Comparison of ENCODE assay signal across 24 cellular contexts in the genomic region with DNA sequence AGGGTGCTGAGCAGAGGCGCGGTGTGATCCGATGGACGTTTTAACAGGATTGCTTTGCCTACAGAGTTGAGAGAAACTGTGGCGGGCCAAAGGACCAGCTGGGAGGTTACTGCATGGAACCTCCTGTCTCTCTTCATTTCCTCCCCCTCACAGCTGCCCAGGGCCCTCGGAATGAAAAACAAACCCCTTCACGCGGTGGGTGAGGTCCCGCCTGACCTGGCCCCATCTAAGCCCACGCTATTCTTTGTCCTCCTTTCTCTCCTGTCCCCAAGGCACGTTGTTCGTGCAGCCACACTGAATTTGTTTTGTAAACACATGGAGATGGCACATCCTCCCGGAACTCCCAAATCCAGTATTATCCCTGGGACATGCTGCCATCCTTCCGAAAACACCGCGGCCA.
DNase-seq lines count a peak whose midpoint lies in the region; ATAC-seq, FAIRE-seq and TF ChIP-seq lines count a peak whose summit lies in the region.
"Had no signal": no experiment of that assay in that cellular context is flagged by ENCODE, and none has a peak within 500 bp of the region (broad histone marks: within the 10 kb centered on the region; RNA-seq: fewer than 3 reads in every experiment).

No MANE protein-coding gene starts in this region.

- H3K14ac ChIP-seq in H1 (ENCODE audit: insufficient read length) = no peak overlapping the region

- intact Hi-C loops in HepG2 (cut with micrococcal nuclease; ENCODE audit: unreplicated experiment) (no loop called here), right lobe of liver (cut with DNase I) (no loop called here)

- CTCF ChIA-PET in HepG2 (lab: Yijun Ruan, JAX; ENCODE audit: low intra/inter-chr PET ratio, low total read pairs) (no interaction called here), H1 (lab: Charles Lee; ENCODE audit: partially characterized antibody) (no interaction called here)

- H2BK5ac ChIP-seq in H1 (ENCODE audit: low read depth, low read length) = 0 out of 2 replicates have a peak overlapping the region, but pooled peaks have one; percentile 49

- FAIRE-seq in HepG2 (lab: Jason Lieb, UNC) (no peak), H1 (lab: Jason Lieb, UNC) (no peak)
- FAIRE-seq: A204.1, GM12891, H54 had no signal

- H3K79me1 ChIP-seq in H1 (ENCODE audit: low read depth, low read length) = no peaks in the 10 kb centered on the region; the same call in 1 of the 2 replicates

- peak overlapping the region; percentile 39 for H4K91ac ChIP-seq in H1 (replicated peaks; ENCODE audit: insufficient read length, low read length)

- no peaks in the 10 kb centered on the region for H3K9me3 ChIP-seq in HepG2 (ENCODE audit: low read length)
- no peaks in the 10 kb centered on the region for H3K9me3 ChIP-seq in right lobe of liver
- no peaks in the 10 kb centered on the region for H3K9me3 ChIP-seq in H1 (ENCODE audit: insufficient read depth in 2 of 2, low read depth in 1 of 2, low read length in 1 of 2)
- H3K9me3 ChIP-seq: BLaER1, SK-N-SH had no signal

- in situ Hi-C loops in HepG2 (cut with HindIII; ENCODE audit: extremely low pct_ligation_motif_present, low pct_unique_long_range_greater_than_20kb) = no loop called here

- no peak overlapping the region; the same call in 1 of the 2 replicates for H2AK5ac ChIP-seq in H1 (ENCODE audit: low read depth, low read length)

- peak; percentile 29 for ATAC-seq in HepG2
- no peak for ATAC-seq in right lobe of liver

- no peak overlapping the region for H3K4me3 Mint-ChIP-seq in nephron progenitor cell
- H3K4me3 Mint-ChIP-seq: CD4-positive, CD25-positive, alpha-beta regulatory T cell had no signal

- H3K23me2 ChIP-seq in H1 (ENCODE audit: low read depth, low read length) = peaks cover 12% of the 10 kb centered on the region; the same call in 1 of the 2 replicates

- H3K4me1 Mint-ChIP-seq in nephron progenitor cell = peaks cover 28% of the 10 kb centered on the region
- H3K4me1 Mint-ChIP-seq: CD4-positive, CD25-positive, alpha-beta regulatory T cell had no signal

- H2BK12ac ChIP-seq in H1 (ENCODE audit: low read depth, low read length) = no peak overlapping the region

- H3K23ac ChIP-seq in H1 (ENCODE audit: insufficient read length) = no peak overlapping the region

- H3K9ac ChIP-seq in HepG2 (ENCODE audit: insufficient read depth, low read depth, low read length) (no peak overlapping the region), H1 (replicated peaks in 1 of 4; ENCODE audit: extremely low read depth in 1 of 4, low read depth in 3 of 4, low read length in 3 of 4) (no peak overlapping the region)
- H3K9ac ChIP-seq: BLaER1, SK-N-SH had no signal

- peak overlapping the region; percentile 51 for H3K27ac Mint-ChIP-seq in nephron progenitor cell
- H3K27ac Mint-ChIP-seq: CD4-positive, CD25-positive, alpha-beta regulatory T cell had no signal

- H4K8ac ChIP-seq in H1 (ENCODE audit: extremely low read depth, insufficient read depth, low read length) = no peak overlapping the region; the same call in 1 of the 2 replicates

- BruUV-seq in HepG2 (replicated peaks; lab: Mats Ljungman, UMichigan) = no TSS peak

- no peak for TF ChIP-seq CTCF in HepG2 (CRISPR knock-in tag; IDR thresholded peaks at IDR 0.05)
- no peak for TF ChIP-seq CTCF in right lobe of liver (IDR thresholded peaks at IDR 0.05)
- TF ChIP-seq CTCF in H1 (IDR thresholded peaks at IDR 0.05; ENCODE audit: control extremely low read depth in 1 of 3, insufficient read depth in 1 of 3, low read depth in 1 of 3, low read length in 3 of 3) = no peak
- TF ChIP-seq CTCF in nephron progenitor cell (IDR thresholded peaks at IDR 0.05) = no peak

- H3K4ac ChIP-seq in H1 (replicated peaks; ENCODE audit: insufficient read length, low read depth, low read length) = no peak overlapping the region

- H2BK15ac ChIP-seq in H1 (ENCODE audit: low read length) = no peak overlapping the region; the same call in 1 of the 2 replicates

- TF ChIP-seq EP300 in HepG2 (IDR thresholded peaks at IDR 0.05; ENCODE audit: low read depth in 2 of 2, low read length in 2 of 2) (no peak), HepG2 (CRISPR knock-in tag; IDR thresholded peaks at IDR 0.05; ENCODE audit: borderline replicate concordance) (no peak), H1 (IDR thresholded peaks at IDR 0.05; ENCODE audit: borderline replicate concordance in 1 of 2, low read depth in 2 of 2, low read length in 2 of 2) (no peak)

- H3K27me3 ChIP-seq in HepG2 (ENCODE audit: control insufficient read depth in 1 of 2, insufficient read depth in 2 of 2, low read length in 2 of 2) = peaks cover 0 to 4% of the 10 kb centered on the region in 2 experiments; a peak in 1 of 5 replicates
- H3K27me3 ChIP-seq in right lobe of liver = no peaks in the 10 kb centered on the region
- peaks cover 0 to 7% (median 5%) of the 10 kb centered on the region in 4 experiments; a peak in 3 of 7 replicates for H3K27me3 ChIP-seq in H1 (replicated peaks in 1 of 4; ENCODE audit: control insufficient read depth in 3 of 4, extremely low read depth in 1 of 4, insufficient read depth in 3 of 4, low read length in 3 of 4)
- H3K27me3 ChIP-seq: BLaER1, Peyer's patch had no signal

- POLR2A ChIA-PET in HepG2 (lab: Yijun Ruan, JAX) (no interaction called here), H1 (lab: Charles Lee; ENCODE audit: partially characterized antibody) (no interaction called here)

- H3K27me3 Mint-ChIP-seq in nephron progenitor cell (ENCODE audit: low read depth, poor library complexity) = peaks cover 3% of the 10 kb centered on the region
- H3K27me3 Mint-ChIP-seq: CD4-positive, CD25-positive, alpha-beta regulatory T cell had no signal

- H3K4me2 ChIP-seq in HepG2 (ENCODE audit: low read depth, low read length) (no peak overlapping the region), H1 (ENCODE audit: insufficient read depth in 1 of 2, low read depth in 2 of 2, low read length in 2 of 2) (no peak overlapping the region)
- H3K4me2 ChIP-seq: BLaER1, SK-N-SH had no signal

- H4K20me1 ChIP-seq in HepG2 (ENCODE audit: insufficient read depth, low read length) (no peaks in the 10 kb centered on the region), H1 (replicated peaks in 1 of 2; ENCODE audit: control insufficient read depth in 1 of 2, insufficient read depth in 2 of 2, low read length in 2 of 2) (peaks cover 0 to 11% of the 10 kb centered on the region in 2 experiments)
- H4K20me1 ChIP-seq: BLaER1 had no signal

- H4K5ac ChIP-seq in H1 (ENCODE audit: insufficient read length, low read depth, low read length) = no peak overlapping the region

- no peaks in the 10 kb centered on the region for H3K4me1 ChIP-seq in HepG2 (ENCODE audit: insufficient read depth, low read length)
- H3K4me1 ChIP-seq in right lobe of liver = no peaks in the 10 kb centered on the region
- peaks cover 0 to 4% (median 1%) of the 10 kb centered on the region in 4 experiments; a peak in 2 of 7 replicates for H3K4me1 ChIP-seq in H1 (replicated peaks in 1 of 4; ENCODE audit: control insufficient read depth in 3 of 4, insufficient read depth in 4 of 4, low read length in 3 of 4)
- H3K4me1 ChIP-seq: BLaER1, Peyer's patch had no signal

- no peak overlapping the region for H3K27ac ChIP-seq in HepG2 (ENCODE audit: extremely low read length, insufficient read depth, low read length)
- H3K27ac ChIP-seq in right lobe of liver = no peak overlapping the region
- H3K27ac ChIP-seq in H1 (ENCODE audit: low read depth, low read length) = no peak overlapping the region
- H3K27ac ChIP-seq: BLaER1, Peyer's patch had no signal

- no peak overlapping the region for H3K18ac ChIP-seq in H1 (ENCODE audit: extremely low read depth, low read length)

- no peak overlapping the region for H3K4me3 ChIP-seq in HepG2 (replicated peaks in 1 of 3; ENCODE audit: insufficient read depth in 1 of 3, low read depth in 2 of 3, low read length in 3 of 3)
- H3K4me3 ChIP-seq in right lobe of liver = no peak overlapping the region
- H3K4me3 ChIP-seq in H1 (ENCODE audit: extremely low read depth in 1 of 4, insufficient read depth in 2 of 4, low read depth in 3 of 4, low read length in 4 of 4) = no peak overlapping the region
- H3K4me3 ChIP-seq: BLaER1, Peyer's patch had no signal

- H2BK120ac ChIP-seq in H1 (replicated peaks; ENCODE audit: low read depth, low read length) = no peak overlapping the region

- H2BK20ac ChIP-seq in H1 (ENCODE audit: low read length) = peak overlapping the region; percentile 23; the same call in 1 of the 2 replicates

- H3K79me2 ChIP-seq in HepG2 (ENCODE audit: insufficient read depth, low read length) = no peaks in the 10 kb centered on the region
- no peaks in the 10 kb centered on the region for H3K79me2 ChIP-seq in H1 (ENCODE audit: control insufficient read depth in 1 of 2, insufficient read depth in 2 of 2, low read length in 2 of 2)

- H2AFZ ChIP-seq in HepG2 (ENCODE audit: low read length) (no peak overlapping the region), H1 (ENCODE audit: low read length) (no peak overlapping the region)

- TF ChIP-seq RAD21 in HepG2 (CRISPR knock-in tag; IDR thresholded peaks at IDR 0.05) = no peak
- TF ChIP-seq RAD21 in H1 (IDR thresholded peaks at IDR 0.05 in 1 of 2, conservative IDR thresholded peaks at IDR 0.05 in 1 of 2; ENCODE audit: low read depth in 2 of 2, low read length in 2 of 2) = no peak

- H3K36me3 ChIP-seq in HepG2 (replicated peaks in 1 of 2; ENCODE audit: control insufficient read depth in 1 of 2, insufficient read depth in 2 of 2, low read length in 2 of 2) (no peaks in the 10 kb centered on the region), right lobe of liver (no peaks in the 10 kb centered on the region), H1 (ENCODE audit: control insufficient read depth in 2 of 4, insufficient read depth in 4 of 4, low read length in 3 of 4) (no peaks in the 10 kb centered on the region)
- H3K36me3 ChIP-seq: BLaER1, Peyer's patch had no signal

- TF ChIP-seq POLR2A in HepG2 (IDR thresholded peaks at IDR 0.05; ENCODE audit: insufficient read depth in 1 of 2, low read depth in 2 of 2, low read length in 2 of 2) (no peak), right lobe of liver (IDR thresholded peaks at IDR 0.05) (no peak), H1 (IDR thresholded peaks at IDR 0.05; ENCODE audit: control extremely low read depth in 1 of 2, low read depth in 2 of 2, low read length in 2 of 2) (no peak)

- H3K36me3 Mint-ChIP-seq in nephron progenitor cell (ENCODE audit: low read depth) = no peaks in the 10 kb centered on the region
- H3K36me3 Mint-ChIP-seq: CD4-positive, CD25-positive, alpha-beta regulatory T cell had no signal

- WGBS in HepG2 (ENCODE audit: low lambda C conversion rate) = 61% methylated on average over 16 of the region's 16 CpGs
- WGBS in right lobe of liver (ENCODE audit: insufficient coverage, low coverage, low lambda C conversion rate, missing lambda C conversion rate) = 69% methylated on average over 7 of the region's 16 CpGs
- WGBS in H1 (ENCODE audit: extremely low coverage in 1 of 2, insufficient coverage in 1 of 2, insufficient read length in 1 of 2, insufficient replicate concordance in 2 of 2, low coverage in 1 of 2, low lambda C conversion rate in 2 of 2, missing lambda C conversion rate in 1 of 2), 2 experiments = 93% methylated on average over 16 of the region's 16 CpGs; no CpG with 5 or more reads in 1 of the 2 experiments

- DNase-seq in HepG2 (ENCODE audit: low spot score) (no peak), right lobe of liver (no peak), H1 (ENCODE audit: low read depth in 1 of 2, low spot score in 2 of 2) (no peak), nephron progenitor cell (no peak), SKM-1 (lab: John Stamatoyannopoulos, UW; ENCODE audit: unreplicated experiment) (no peak), NCI-H2196 treated with DMSO at 0.1 percent for 48 hours (lab: John Stamatoyannopoulos, UW; ENCODE audit: unreplicated experiment) (no peak), NK-92 (lab: John Stamatoyannopoulos, UW; ENCODE audit: unreplicated experiment) (no peak)
- DNase-seq: CD4-positive, CD25-positive, alpha-beta regulatory T cell; DMS79; EL; GF-D8; MV-4-11; NCI-H1105; NCI-H146; NCI-H2029; NCI-H226; NCI-H510A; NCI-H69; Peyer's patch; SK-N-SH had no signal

- H3K56ac ChIP-seq in H1 (replicated peaks; ENCODE audit: insufficient read length, low read depth, low read length) = peak overlapping the region; percentile 96

- peaks cover 9% of the 10 kb centered on the region for H3K9me3 Mint-ChIP-seq in nephron progenitor cell
